ENCODE assay signal across 1 cellular context in the genomic region with DNA sequence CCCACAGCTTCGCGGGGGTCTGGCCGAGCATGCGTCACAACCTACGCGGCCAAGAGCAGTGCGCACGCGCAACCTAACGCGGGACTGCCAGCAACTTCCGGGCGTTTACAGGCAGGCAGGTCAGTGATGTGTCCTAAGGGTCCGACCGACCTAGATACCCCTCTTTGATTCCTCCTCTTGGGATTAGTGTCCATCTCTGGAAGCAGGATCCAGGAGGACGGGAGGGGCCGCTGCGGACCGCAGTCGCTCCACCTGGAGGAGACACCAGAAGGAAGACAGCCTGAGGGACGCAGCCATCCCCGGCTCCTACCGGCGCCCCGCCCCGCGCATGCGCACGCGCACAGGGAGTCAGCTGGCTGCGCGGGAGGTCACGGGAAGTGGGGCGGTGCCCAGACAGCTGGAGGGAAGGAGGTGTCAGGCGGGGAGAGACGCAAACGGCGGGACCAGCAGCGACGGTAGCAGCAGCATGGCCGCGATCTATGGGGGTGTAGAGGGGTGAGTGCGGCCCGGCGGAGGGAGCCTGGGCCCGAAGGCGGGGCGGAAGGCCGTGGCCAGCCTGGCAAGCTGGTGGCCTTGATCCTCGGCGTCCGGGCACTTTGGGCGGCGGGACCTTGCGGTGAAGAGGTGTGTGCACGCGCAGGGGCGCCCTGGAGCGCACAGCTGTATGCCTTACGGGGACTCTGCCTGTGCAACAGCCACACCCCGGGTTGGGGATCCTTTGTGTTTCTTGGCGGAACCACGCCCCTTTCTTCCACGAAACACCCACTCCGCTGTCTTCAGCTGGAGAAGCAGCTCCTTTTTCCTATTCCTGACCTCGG.
A peak's percentile ranks its signal among the peaks of the same experiment; 100 is the strongest.
TF ChIP-seq lines count a peak whose summit lies in the region.

A gene (plus strand): TSS at position 431 of the 818 bp plus-strand sequence. CDS start 36 bp downstream, at position 467.

TF ChIP-seq in H1, 55 proteins besides CTCF, POLR2A, EP300 and RAD21:
- TF ChIP-seq SAP30 (IDR thresholded peaks at IDR 0.05; ENCODE audit: insufficient read depth, insufficient replicate concordance, low read length): peak; percentile 95
- TF ChIP-seq EGR1 (IDR thresholded peaks at IDR 0.05; ENCODE audit: borderline replicate concordance, low read depth, low read length): no peak
- TF ChIP-seq RBBP5 (IDR thresholded peaks at IDR 0.05; ENCODE audit: borderline replicate concordance, low read depth, low read length): no peak
- TF ChIP-seq ZNF274 (IDR thresholded peaks at IDR 0.05; ENCODE audit: borderline replicate concordance, extremely low read depth, low read length): no peak
- TF ChIP-seq POLR2AphosphoS5 (IDR thresholded peaks at IDR 0.05; ENCODE audit: low read depth, low read length): peak; percentile 96
- TF ChIP-seq JUND (IDR thresholded peaks at IDR 0.05; ENCODE audit: low read length): no peak
- TF ChIP-seq BRCA1 (IDR thresholded peaks at IDR 0.05; ENCODE audit: low read depth, low read length): no peak; the same call in 1 of the 2 replicates
- peak; percentile 86 for TF ChIP-seq KDM4A (IDR thresholded peaks at IDR 0.05; ENCODE audit: low read depth, low read length, severe bottlenecking)
- no peak; the same call in 1 of the 2 replicates for TF ChIP-seq KDM5A (IDR thresholded peaks at IDR 0.05; ENCODE audit: low read length)
- no peak for TF ChIP-seq BACH1 (IDR thresholded peaks at IDR 0.05; ENCODE audit: low read length)
- no peak for TF ChIP-seq RFX5 (IDR thresholded peaks at IDR 0.05; ENCODE audit: borderline replicate concordance, low read depth, low read length)
- TF ChIP-seq CHD2 (IDR thresholded peaks at IDR 0.05; ENCODE audit: low read length): no peak
- TF ChIP-seq HDAC2 (IDR thresholded peaks at IDR 0.05; ENCODE audit: borderline replicate concordance in 1 of 2, low read depth in 2 of 2, low read length in 2 of 2): peak in 1 of 2 experiments; percentile 93; a peak in 2 of 4 replicates
- no peak for TF ChIP-seq ASH2L (IDR thresholded peaks at IDR 0.05; ENCODE audit: low read length)
- no peak for TF ChIP-seq TAF7 (optimal IDR thresholded peaks at IDR 0.05; ENCODE audit: borderline replicate concordance, low read depth, low read length)
- TF ChIP-seq BCL11A (IDR thresholded peaks at IDR 0.05; ENCODE audit: low read depth in 2 of 2, low read length in 2 of 2): no peak
- TF ChIP-seq TAF1 (IDR thresholded peaks at IDR 0.05; ENCODE audit: low read depth, low read length): peak; percentile 82
- no peak for TF ChIP-seq RXRA (IDR thresholded peaks at IDR 0.05; ENCODE audit: insufficient read depth, low read depth, low read length)
- TF ChIP-seq RNF2 (IDR thresholded peaks at IDR 0.05; ENCODE audit: borderline replicate concordance, low read depth, low read length, missing control alignments, poor library complexity, severe bottlenecking): no peak
- TF ChIP-seq CHD1 (IDR thresholded peaks at IDR 0.05; ENCODE audit: low read depth, low read length): no peak
- TF ChIP-seq SP1 (IDR thresholded peaks at IDR 0.05; ENCODE audit: low read depth, low read length): no peak
- peak; percentile 100 for TF ChIP-seq PHF8 (conservative IDR thresholded peaks at IDR 0.05; ENCODE audit: low read depth, low read length)
- TF ChIP-seq TEAD4 (IDR thresholded peaks at IDR 0.05; ENCODE audit: low read depth, low read length): no peak
- peak; percentile 40; the same call in 1 of the 2 replicates for TF ChIP-seq GTF2F1 (IDR thresholded peaks at IDR 0.05; ENCODE audit: borderline replicate concordance, low read depth, low read length)
- TF ChIP-seq KDM1A (IDR thresholded peaks at IDR 0.05; ENCODE audit: borderline replicate concordance, low read length): no peak
- no peak for TF ChIP-seq CEBPB (IDR thresholded peaks at IDR 0.05; ENCODE audit: low read depth, low read length)
- no peak for TF ChIP-seq SIRT6 (IDR thresholded peaks at IDR 0.05; ENCODE audit: low read length)
- TF ChIP-seq CBX8 (IDR thresholded peaks at IDR 0.05; ENCODE audit: borderline replicate concordance, low read depth, low read length): no peak
- TF ChIP-seq, protein P1, sequence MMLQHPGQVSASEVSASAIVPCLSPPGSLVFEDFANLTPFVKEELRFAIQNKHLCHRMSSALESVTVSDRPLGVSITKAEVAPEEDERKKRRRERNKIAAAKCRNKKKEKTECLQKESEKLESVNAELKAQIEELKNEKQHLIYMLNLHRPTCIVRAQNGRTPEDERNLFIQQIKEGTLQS (IDR thresholded peaks at IDR 0.05; ENCODE audit: insufficient read depth, low read depth, low read length): peak; percentile 57; the same call in 1 of the 2 replicates
- no peak for TF ChIP-seq JUN (IDR thresholded peaks at IDR 0.05; ENCODE audit: low read depth, low read length)
- no peak for TF ChIP-seq POU5F1 (IDR thresholded peaks at IDR 0.05; ENCODE audit: low read depth, low read length)
- TF ChIP-seq NRF1 (IDR thresholded peaks at IDR 0.05; ENCODE audit: low read depth, low read length): peak; percentile 80
- TF ChIP-seq GABPA (IDR thresholded peaks at IDR 0.05; ENCODE audit: borderline replicate concordance, insufficient read depth, low read length): peak; percentile 35; the same call in 1 of the 2 replicates
- TF ChIP-seq TCF12 (IDR thresholded peaks at IDR 0.05; ENCODE audit: low read depth, low read length): no peak
- TF ChIP-seq MAFK (IDR thresholded peaks at IDR 0.05; ENCODE audit: low read depth, low read length): no peak
- TF ChIP-seq SIN3A (conservative IDR thresholded peaks at IDR 0.05 in 1 of 2, IDR thresholded peaks at IDR 0.05 in 1 of 2; ENCODE audit: low read depth in 1 of 2, low read length in 2 of 2): peak; percentile 91 to 99
- no peak for TF ChIP-seq SUZ12 (IDR thresholded peaks at IDR 0.05; ENCODE audit: low read length)
- TF ChIP-seq EZH2 (IDR thresholded peaks at IDR 0.05; ENCODE audit: low read depth, low read length, severe bottlenecking): no peak
- TF ChIP-seq SP2 (IDR thresholded peaks at IDR 0.05; ENCODE audit: low read length): no peak
- TF ChIP-seq SP4 (IDR thresholded peaks at IDR 0.05; ENCODE audit: low read length): 0 out of 2 replicates have a peak, but pooled peaks have one; percentile 82
- TF ChIP-seq, protein P2, sequence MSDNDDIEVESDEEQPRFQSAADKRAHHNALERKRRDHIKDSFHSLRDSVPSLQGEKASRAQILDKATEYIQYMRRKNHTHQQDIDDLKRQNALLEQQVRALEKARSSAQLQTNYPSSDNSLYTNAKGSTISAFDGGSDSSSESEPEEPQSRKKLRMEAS (IDR thresholded peaks at IDR 0.05): peak; percentile 93
- TF ChIP-seq CREB1 (IDR thresholded peaks at IDR 0.05): peak; percentile 90
- TF ChIP-seq, protein P3, sequence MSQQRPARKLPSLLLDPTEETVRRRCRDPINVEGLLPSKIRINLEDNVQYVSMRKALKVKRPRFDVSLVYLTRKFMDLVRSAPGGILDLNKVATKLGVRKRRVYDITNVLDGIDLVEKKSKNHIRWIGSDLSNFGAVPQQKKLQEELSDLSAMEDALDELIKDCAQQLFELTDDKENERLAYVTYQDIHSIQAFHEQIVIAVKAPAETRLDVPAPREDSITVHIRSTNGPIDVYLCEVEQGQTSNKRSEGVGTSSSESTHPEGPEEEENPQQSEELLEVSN (IDR thresholded peaks at IDR 0.05): peak; percentile 98
- no peak for TF ChIP-seq NANOG (IDR thresholded peaks at IDR 0.05; ENCODE audit: insufficient read depth, low read depth, low read length, poor library complexity, severe bottlenecking)
- TF ChIP-seq, protein P4, sequence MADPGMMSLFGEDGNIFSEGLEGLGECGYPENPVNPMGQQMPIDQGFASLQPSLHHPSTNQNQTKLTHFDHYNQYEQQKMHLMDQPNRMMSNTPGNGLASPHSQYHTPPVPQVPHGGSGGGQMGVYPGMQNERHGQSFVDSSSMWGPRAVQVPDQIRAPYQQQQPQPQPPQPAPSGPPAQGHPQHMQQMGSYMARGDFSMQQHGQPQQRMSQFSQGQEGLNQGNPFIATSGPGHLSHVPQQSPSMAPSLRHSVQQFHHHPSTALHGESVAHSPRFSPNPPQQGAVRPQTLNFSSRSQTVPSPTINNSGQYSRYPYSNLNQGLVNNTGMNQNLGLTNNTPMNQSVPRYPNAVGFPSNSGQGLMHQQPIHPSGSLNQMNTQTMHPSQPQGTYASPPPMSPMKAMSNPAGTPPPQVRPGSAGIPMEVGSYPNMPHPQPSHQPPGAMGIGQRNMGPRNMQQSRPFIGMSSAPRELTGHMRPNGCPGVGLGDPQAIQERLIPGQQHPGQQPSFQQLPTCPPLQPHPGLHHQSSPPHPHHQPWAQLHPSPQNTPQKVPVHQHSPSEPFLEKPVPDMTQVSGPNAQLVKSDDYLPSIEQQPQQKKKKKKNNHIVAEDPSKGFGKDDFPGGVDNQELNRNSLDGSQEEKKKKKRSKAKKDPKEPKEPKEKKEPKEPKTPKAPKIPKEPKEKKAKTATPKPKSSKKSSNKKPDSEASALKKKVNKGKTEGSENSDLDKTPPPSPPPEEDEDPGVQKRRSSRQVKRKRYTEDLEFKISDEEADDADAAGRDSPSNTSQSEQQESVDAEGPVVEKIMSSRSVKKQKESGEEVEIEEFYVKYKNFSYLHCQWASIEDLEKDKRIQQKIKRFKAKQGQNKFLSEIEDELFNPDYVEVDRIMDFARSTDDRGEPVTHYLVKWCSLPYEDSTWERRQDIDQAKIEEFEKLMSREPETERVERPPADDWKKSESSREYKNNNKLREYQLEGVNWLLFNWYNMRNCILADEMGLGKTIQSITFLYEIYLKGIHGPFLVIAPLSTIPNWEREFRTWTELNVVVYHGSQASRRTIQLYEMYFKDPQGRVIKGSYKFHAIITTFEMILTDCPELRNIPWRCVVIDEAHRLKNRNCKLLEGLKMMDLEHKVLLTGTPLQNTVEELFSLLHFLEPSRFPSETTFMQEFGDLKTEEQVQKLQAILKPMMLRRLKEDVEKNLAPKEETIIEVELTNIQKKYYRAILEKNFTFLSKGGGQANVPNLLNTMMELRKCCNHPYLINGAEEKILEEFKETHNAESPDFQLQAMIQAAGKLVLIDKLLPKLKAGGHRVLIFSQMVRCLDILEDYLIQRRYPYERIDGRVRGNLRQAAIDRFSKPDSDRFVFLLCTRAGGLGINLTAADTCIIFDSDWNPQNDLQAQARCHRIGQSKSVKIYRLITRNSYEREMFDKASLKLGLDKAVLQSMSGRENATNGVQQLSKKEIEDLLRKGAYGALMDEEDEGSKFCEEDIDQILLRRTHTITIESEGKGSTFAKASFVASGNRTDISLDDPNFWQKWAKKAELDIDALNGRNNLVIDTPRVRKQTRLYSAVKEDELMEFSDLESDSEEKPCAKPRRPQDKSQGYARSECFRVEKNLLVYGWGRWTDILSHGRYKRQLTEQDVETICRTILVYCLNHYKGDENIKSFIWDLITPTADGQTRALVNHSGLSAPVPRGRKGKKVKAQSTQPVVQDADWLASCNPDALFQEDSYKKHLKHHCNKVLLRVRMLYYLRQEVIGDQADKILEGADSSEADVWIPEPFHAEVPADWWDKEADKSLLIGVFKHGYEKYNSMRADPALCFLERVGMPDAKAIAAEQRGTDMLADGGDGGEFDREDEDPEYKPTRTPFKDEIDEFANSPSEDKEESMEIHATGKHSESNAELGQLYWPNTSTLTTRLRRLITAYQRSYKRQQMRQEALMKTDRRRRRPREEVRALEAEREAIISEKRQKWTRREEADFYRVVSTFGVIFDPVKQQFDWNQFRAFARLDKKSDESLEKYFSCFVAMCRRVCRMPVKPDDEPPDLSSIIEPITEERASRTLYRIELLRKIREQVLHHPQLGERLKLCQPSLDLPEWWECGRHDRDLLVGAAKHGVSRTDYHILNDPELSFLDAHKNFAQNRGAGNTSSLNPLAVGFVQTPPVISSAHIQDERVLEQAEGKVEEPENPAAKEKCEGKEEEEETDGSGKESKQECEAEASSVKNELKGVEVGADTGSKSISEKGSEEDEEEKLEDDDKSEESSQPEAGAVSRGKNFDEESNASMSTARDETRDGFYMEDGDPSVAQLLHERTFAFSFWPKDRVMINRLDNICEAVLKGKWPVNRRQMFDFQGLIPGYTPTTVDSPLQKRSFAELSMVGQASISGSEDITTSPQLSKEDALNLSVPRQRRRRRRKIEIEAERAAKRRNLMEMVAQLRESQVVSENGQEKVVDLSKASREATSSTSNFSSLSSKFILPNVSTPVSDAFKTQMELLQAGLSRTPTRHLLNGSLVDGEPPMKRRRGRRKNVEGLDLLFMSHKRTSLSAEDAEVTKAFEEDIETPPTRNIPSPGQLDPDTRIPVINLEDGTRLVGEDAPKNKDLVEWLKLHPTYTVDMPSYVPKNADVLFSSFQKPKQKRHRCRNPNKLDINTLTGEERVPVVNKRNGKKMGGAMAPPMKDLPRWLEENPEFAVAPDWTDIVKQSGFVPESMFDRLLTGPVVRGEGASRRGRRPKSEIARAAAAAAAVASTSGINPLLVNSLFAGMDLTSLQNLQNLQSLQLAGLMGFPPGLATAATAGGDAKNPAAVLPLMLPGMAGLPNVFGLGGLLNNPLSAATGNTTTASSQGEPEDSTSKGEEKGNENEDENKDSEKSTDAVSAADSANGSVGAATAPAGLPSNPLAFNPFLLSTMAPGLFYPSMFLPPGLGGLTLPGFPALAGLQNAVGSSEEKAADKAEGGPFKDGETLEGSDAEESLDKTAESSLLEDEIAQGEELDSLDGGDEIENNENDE (IDR thresholded peaks at IDR 0.05; ENCODE audit: insufficient replicate concordance, low read length): no peak
- TF ChIP-seq FOSL1 (IDR thresholded peaks at IDR 0.05; ENCODE audit: insufficient read depth, low read depth, low read length): no peak
- TF ChIP-seq, protein P5, sequence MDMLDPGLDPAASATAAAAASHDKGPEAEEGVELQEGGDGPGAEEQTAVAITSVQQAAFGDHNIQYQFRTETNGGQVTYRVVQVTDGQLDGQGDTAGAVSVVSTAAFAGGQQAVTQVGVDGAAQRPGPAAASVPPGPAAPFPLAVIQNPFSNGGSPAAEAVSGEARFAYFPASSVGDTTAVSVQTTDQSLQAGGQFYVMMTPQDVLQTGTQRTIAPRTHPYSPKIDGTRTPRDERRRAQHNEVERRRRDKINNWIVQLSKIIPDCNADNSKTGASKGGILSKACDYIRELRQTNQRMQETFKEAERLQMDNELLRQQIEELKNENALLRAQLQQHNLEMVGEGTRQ (IDR thresholded peaks at IDR 0.05; ENCODE audit: low read length): peak; percentile 74
- peak; percentile 86 for TF ChIP-seq CTBP2 (IDR thresholded peaks at IDR 0.05; ENCODE audit: borderline replicate concordance, insufficient read depth, insufficient read length, low read length)
- peak; percentile 75 for TF ChIP-seq TBP (IDR thresholded peaks at IDR 0.05; ENCODE audit: low read depth, low read length)
- peak; percentile 70; the same call in 1 of the 2 replicates for TF ChIP-seq YY1 (IDR thresholded peaks at IDR 0.05; ENCODE audit: low read depth, low read length)
- TF ChIP-seq SIX5 (IDR thresholded peaks at IDR 0.05; ENCODE audit: low read depth, low read length): no peak
- TF ChIP-seq, protein P6, sequence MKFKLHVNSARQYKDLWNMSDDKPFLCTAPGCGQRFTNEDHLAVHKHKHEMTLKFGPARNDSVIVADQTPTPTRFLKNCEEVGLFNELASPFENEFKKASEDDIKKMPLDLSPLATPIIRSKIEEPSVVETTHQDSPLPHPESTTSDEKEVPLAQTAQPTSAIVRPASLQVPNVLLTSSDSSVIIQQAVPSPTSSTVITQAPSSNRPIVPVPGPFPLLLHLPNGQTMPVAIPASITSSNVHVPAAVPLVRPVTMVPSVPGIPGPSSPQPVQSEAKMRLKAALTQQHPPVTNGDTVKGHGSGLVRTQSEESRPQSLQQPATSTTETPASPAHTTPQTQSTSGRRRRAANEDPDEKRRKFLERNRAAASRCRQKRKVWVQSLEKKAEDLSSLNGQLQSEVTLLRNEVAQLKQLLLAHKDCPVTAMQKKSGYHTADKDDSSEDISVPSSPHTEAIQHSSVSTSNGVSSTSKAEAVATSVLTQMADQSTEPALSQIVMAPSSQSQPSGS (IDR thresholded peaks at IDR 0.05; ENCODE audit: low read length): no peak
- TF ChIP-seq SRF (IDR thresholded peaks at IDR 0.05; ENCODE audit: low read depth, low read length): no peak
- no peak for TF ChIP-seq CBX5 (IDR thresholded peaks at IDR 0.05; ENCODE audit: low read depth, low read length)
- TF ChIP-seq HDAC6 (IDR thresholded peaks at IDR 0.05; ENCODE audit: low read depth, low read length): no peak
